ENCODE assay signal across 8 cellular contexts in the genomic region with DNA sequence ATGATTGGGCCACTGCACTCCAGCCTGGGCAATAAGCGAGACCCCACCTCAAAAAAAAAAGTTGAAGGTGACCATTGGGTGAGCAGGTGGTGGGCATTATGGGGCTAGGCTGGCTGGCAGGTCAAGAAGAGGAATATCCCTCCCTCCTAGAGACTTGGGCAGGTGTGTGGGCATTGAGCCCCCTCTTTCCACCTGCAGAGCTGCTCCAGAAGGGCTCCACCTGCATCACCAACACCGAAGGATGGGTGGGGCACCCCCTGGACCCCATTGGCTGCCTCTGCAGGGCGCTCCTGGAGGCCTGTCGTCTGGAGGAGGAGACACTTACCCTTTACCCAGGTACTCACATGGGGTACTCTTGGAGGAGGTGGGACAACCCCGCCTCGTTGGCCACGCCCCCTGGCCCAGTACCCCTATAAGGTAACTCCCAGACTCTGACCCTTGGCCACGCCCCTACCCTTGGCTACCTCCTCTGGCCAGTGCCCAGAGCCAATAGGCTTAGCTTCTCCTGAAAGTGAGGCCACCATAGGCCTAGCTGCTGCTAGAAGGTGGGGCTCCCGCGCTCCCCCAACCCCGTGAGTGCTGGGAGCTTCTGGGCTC. TPM values are rescaled to one million over a fixed set of nuclear protein-coding genes. Genes with fewer than 3 reads are reported as not detected.
A peak's percentile ranks its signal among the peaks of the same experiment; 100 is the strongest.
DNase-seq lines count a peak whose midpoint lies in the region; ATAC-seq and TF ChIP-seq lines count a peak whose summit lies in the region.

No MANE protein-coding gene starts in this region.

- H3K4me3 ChIP-seq in RWPE2 (ENCODE audit: severe bottlenecking) = no peak overlapping the region
- peak overlapping the region; percentile 64 for H3K4me3 ChIP-seq in iPS-18a (ENCODE audit: low read length)
- H3K4me3 ChIP-seq in WERI-Rb-1 (ENCODE audit: low read depth, low read length) = no peak overlapping the region

- peaks cover 9% of the 10 kb centered on the region for H3K4me1 ChIP-seq in RWPE2 (ENCODE audit: insufficient read depth, poor library complexity, severe bottlenecking)
- no peaks in the 10 kb centered on the region for H3K4me1 ChIP-seq in iPS-18a (ENCODE audit: control insufficient read depth, low read depth, low read length)

- peak overlapping the region; percentile 50 for H3K9ac ChIP-seq in iPS-18a (ENCODE audit: low read length)

- ATAC-seq in Right ventricle myocardium superior (ENCODE audit: poor library complexity) = peak; percentile 28
- ATAC-seq in RWPE2 (ENCODE audit: low read depth) = peak; percentile 36; the same call in 1 of the 3 replicates
- no peak for ATAC-seq in GM19455 (IDR thresholded peaks at IDR 0.05; ENCODE audit: unreplicated experiment)

- H3K9me3 ChIP-seq in RWPE2 (ENCODE audit: severe bottlenecking) = no peaks in the 10 kb centered on the region
- no peaks in the 10 kb centered on the region for H3K9me3 ChIP-seq in iPS-18a (ENCODE audit: control insufficient read depth, low read depth, low read length)
- peaks cover 4% of the 10 kb centered on the region for H3K9me3 ChIP-seq in WERI-Rb-1 (ENCODE audit: severe bottlenecking)

- peaks cover 32% of the 10 kb centered on the region for H3K36me3 ChIP-seq in RWPE2 (ENCODE audit: low read depth)
- H3K36me3 ChIP-seq in iPS-18a (ENCODE audit: control insufficient read depth, low read depth, low read length) = peaks cover 26% of the 10 kb centered on the region
- peaks cover 49% of the 10 kb centered on the region for H3K36me3 ChIP-seq in WERI-Rb-1

- H3K27me3 ChIP-seq in RWPE2 (ENCODE audit: insufficient read depth, poor library complexity, severe bottlenecking) (no peaks in the 10 kb centered on the region), iPS-18a (ENCODE audit: control insufficient read depth, insufficient read depth, low read length) (no peaks in the 10 kb centered on the region), WERI-Rb-1 (ENCODE audit: insufficient read depth, low read depth, severe bottlenecking) (no peaks in the 10 kb centered on the region)

- H3K27ac ChIP-seq in RWPE2 (ENCODE audit: poor library complexity, severe bottlenecking) = no peak overlapping the region
- H3K27ac ChIP-seq in iPS-18a (ENCODE audit: low read length) = no peak overlapping the region
- no peak overlapping the region for H3K27ac ChIP-seq in WERI-Rb-1

- no peak for DNase-seq in Right ventricle myocardium superior
- no peak for DNase-seq in cardiac septum (ENCODE audit: low spot score)
- peak; percentile 70 for DNase-seq in RWPE2 (ENCODE audit: low spot score)
- no peak for DNase-seq in WERI-Rb-1
- DNase-seq in NCI-H1092 treated with DMSO at 0.1 percent for 48 hours (lab: John Stamatoyannopoulos, UW) = no peak
- DNase-seq in pons (ENCODE audit: low spot score) = no peak

- intact Hi-C loops in Right ventricle myocardium superior (cut with DNase I) = no loop called here
- intact Hi-C loops in cardiac septum (cut with DNase I) = no loop called here

- TF ChIP-seq CTCF in RWPE2 (IDR thresholded peaks at IDR 0.05; ENCODE audit: poor library complexity, severe bottlenecking) (no peak), WERI-Rb-1 (IDR thresholded peaks at IDR 0.05; ENCODE audit: low read depth, low read length) (no peak)

RNA-seq across cellular contexts. Expression of a gene that starts 21.9 kb away (rescaled TPM):
- total RNA-seq in Right ventricle myocardium superior = 2.7 TPM
- total RNA-seq in cardiac septum = 3.9 TPM

RNA-seq across cellular contexts. Expression of a gene that starts 42.9 kb away (rescaled TPM):
- total RNA-seq in Right ventricle myocardium superior = 88.1 TPM
- total RNA-seq in cardiac septum = 91.2 TPM

RNA-seq across cellular contexts. Expression of a gene that starts 52.8 kb away (rescaled TPM):
- total RNA-seq in Right ventricle myocardium superior = 15.2 TPM
- total RNA-seq in cardiac septum = 15.4 TPM

RNA-seq across cellular contexts. Expression of a gene that starts 59.8 kb away (rescaled TPM):
- total RNA-seq in Right ventricle myocardium superior (1.8 TPM), cardiac septum (0.78 TPM)
